In the genomic region with DNA sequence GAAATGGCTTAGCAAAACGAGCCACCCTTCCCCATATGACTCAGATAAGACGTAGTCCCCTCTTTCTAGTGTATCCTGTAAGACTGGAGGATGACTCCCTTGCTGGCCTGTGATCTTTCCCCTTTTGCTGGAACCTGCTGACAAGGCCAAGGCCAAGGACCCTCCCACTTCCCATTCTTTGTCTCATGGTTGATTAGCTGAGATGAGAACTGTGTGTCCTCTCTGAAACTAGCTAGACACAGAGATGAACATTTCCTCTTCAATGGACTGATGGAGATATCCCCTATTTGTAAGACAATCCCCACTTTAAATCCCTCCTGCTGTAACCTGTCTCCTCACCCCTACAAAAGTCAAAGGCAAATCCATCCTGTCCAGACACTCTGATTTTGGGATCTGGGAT, we compare ENCODE assay signal across 16 cellular contexts. TPM values are rescaled to one million over a fixed set of nuclear protein-coding genes. Genes with fewer than 3 reads are reported as not detected.
"Had no signal": no experiment of that assay in that cellular context is flagged by ENCODE, and none has a peak within 500 bp of the region (broad histone marks: within the 10 kb centered on the region; RNA-seq: fewer than 3 reads in every experiment).

No MANE protein-coding gene starts in this region.

- H3K36me3 ChIP-seq: pancreas, transverse colon had no signal

- H3K4me3 ChIP-seq: transverse colon had no signal

- H3K36me3 Mint-ChIP-seq: natural killer cell treated with Interleukin-12 subunit alpha and Interleukin-12 subunit beta and Interleukin-15 and Interleukin-18, amount 100 ng/mL, for 72 hours had no signal

- H3K9me3 ChIP-seq: pancreas had no signal

- DNase-seq: activated CD8-positive, alpha-beta memory T cell treated with anti-CD3 and anti-CD28 coated beads, Interleukin-2, amount 50 U/mL, for 48 hours; activated CD8-positive, alpha-beta T cell treated with anti-CD3 and anti-CD28 coated beads, Interleukin-2, amount 10 ng/mL, durations not matched to agents 7 days and 5 days; activated naive CD4-positive, alpha-beta T cell; stimulated activated CD4-positive, alpha-beta T cell treated with anti-CD3 and anti-CD28 coated beads, Interleukin-2, amount 100 ng/mL, for 24 hours; stimulated activated naive B cell treated with anti-CD40 and anti-IgM and Interleukin-4, amounts not matched to agents 10 μg/mL and 1 μg/mL and 100 μg/mL, for 72 hours; SW 1271; transverse colon had no signal

- H3K27ac ChIP-seq: pancreas, transverse colon had no signal

- H3K27ac Mint-ChIP-seq: activated CD4-positive, alpha-beta T cell treated with anti-CD3 and anti-CD28 coated beads for 36 hours; activated CD8-positive, alpha-beta T cell treated with anti-CD3 and anti-CD28 coated beads, Interleukin-2, amount 10 ng/mL, durations not matched to agents 7 days and 5 days; natural killer cell treated with Interleukin-12 subunit alpha and Interleukin-12 subunit beta and Interleukin-15 and Interleukin-18, amount 100 ng/mL, for 72 hours; stimulated activated naive B cell treated with anti-CD40 and anti-IgM and Interleukin-4, amounts not matched to agents 10 μg/mL and 1 μg/mL and 100 μg/mL, for 72 hours had no signal

- H3K4me3 Mint-ChIP-seq: activated CD4-positive, alpha-beta T cell treated with anti-CD3 and anti-CD28 coated beads for 36 hours; activated CD8-positive, alpha-beta T cell treated with anti-CD3 and anti-CD28 coated beads, Interleukin-2, amount 10 ng/mL, durations not matched to agents 7 days and 5 days; central memory CD8-positive, alpha-beta T cell; natural killer cell treated with Interleukin-12 subunit alpha and Interleukin-12 subunit beta and Interleukin-15 and Interleukin-18, amount 100 ng/mL, for 72 hours; stimulated activated naive B cell treated with anti-CD40 and anti-IgM and Interleukin-4, amounts not matched to agents 10 μg/mL and 1 μg/mL and 100 μg/mL, for 72 hours had no signal

- H3K4me1 Mint-ChIP-seq: activated CD4-positive, alpha-beta T cell treated with anti-CD3 and anti-CD28 coated beads for 36 hours; central memory CD8-positive, alpha-beta T cell; stimulated activated naive B cell treated with anti-CD40 and anti-IgM and Interleukin-4, amounts not matched to agents 10 μg/mL and 1 μg/mL and 100 μg/mL, for 72 hours had no signal

- H3K9me3 Mint-ChIP-seq: central memory CD8-positive, alpha-beta T cell had no signal

- ATAC-seq: activated CD4-positive, alpha-beta T cell treated with anti-CD3 and anti-CD28 coated beads for 36 hours; activated CD8-positive, alpha-beta T cell treated with anti-CD3 and anti-CD28 coated beads, Interleukin-2, amount 10 ng/mL, durations not matched to agents 7 days and 5 days; stimulated activated naive B cell treated with anti-CD40 and anti-IgM and Interleukin-4, amounts not matched to agents 10 μg/mL and 1 μg/mL and 100 μg/mL, for 72 hours had no signal

RNA-seq across cellular contexts. Expression of a gene that starts 33.4 kb away (rescaled TPM):
- total RNA-seq: activated CD4-positive, alpha-beta T cell treated with anti-CD3 and anti-CD28 coated beads for 36 hours; activated CD8-positive, alpha-beta T cell treated with anti-CD3 and anti-CD28 coated beads, Interleukin-2, amount 10 ng/mL, durations not matched to agents 7 days and 5 days; glomerular endothelial cell; mammary epithelial cell; mucosa of gallbladder; natural killer cell treated with Interleukin-12 subunit alpha and Interleukin-12 subunit beta and Interleukin-15 and Interleukin-18, amount 100 ng/mL, for 72 hours; subcutaneous adipose tissue; transverse colon had no signal
- polyA plus RNA-seq: esophagus, mammary epithelial cell had no signal

RNA-seq across cellular contexts. Expression of a gene that starts 59.3 kb away (rescaled TPM):
- total RNA-seq: activated CD4-positive, alpha-beta T cell treated with anti-CD3 and anti-CD28 coated beads for 36 hours; activated CD8-positive, alpha-beta T cell treated with anti-CD3 and anti-CD28 coated beads, Interleukin-2, amount 10 ng/mL, durations not matched to agents 7 days and 5 days; glomerular endothelial cell; mammary epithelial cell; natural killer cell treated with Interleukin-12 subunit alpha and Interleukin-12 subunit beta and Interleukin-15 and Interleukin-18, amount 100 ng/mL, for 72 hours had no signal
